ENCODE assay signal across 9 cellular contexts in the genomic region with DNA sequence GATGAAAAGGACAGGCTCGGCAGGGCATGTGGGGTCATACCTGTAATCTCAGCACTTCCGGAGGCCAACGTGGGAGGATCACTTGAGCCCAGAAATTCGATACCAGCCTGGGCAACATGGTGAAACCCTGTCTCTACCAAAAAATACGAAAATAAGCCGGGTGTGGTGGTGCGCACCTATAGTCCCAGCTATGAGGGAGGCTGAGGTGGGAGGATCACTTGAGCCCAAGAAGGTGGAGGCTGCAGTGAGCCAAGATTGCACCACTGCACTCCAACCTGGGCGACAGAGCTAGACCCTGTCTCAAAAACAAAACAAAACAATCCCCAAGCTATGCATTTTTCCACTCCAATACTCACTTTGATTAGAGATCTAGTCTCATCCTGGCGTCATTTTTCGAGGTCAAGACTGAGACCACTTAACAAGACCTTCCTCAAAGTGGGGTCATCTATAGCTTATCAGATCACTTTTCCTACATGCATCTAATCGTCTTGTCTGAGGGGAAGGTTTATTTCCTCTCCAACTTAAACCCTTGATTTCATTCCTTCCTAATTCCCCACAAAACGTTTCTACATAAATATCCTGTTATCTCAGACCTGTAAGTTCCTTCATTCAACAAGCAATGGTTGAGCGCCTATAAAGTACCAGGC.
DNase-seq lines count a peak whose midpoint lies in the region; ATAC-seq and TF ChIP-seq lines count a peak whose summit lies in the region.
"Had no signal": no experiment of that assay in that cellular context is flagged by ENCODE, and none has a peak within 500 bp of the region (broad histone marks: within the 10 kb centered on the region; RNA-seq: fewer than 3 reads in every experiment).

No MANE protein-coding gene starts in this region.

- no peak for TF ChIP-seq CTCF in 22Rv1 (IDR thresholded peaks at IDR 0.05)
- no peak for TF ChIP-seq CTCF in cardiac fibroblast (IDR thresholded peaks at IDR 0.05; ENCODE audit: low read depth, low read length)

- H3K27me3 ChIP-seq in HUES48 (ENCODE audit: control insufficient read depth, insufficient read depth, low read length) (no peaks in the 10 kb centered on the region), muscle layer of colon (ENCODE audit: control insufficient read depth in 1 of 2, insufficient read depth in 2 of 2, low read length in 2 of 2) (no peaks in the 10 kb centered on the region)

- no peak overlapping the region for H3K9ac ChIP-seq in HUES48 (ENCODE audit: low read depth, low read length)
- H3K9ac ChIP-seq in muscle layer of colon (ENCODE audit: low read length) = peak overlapping the region; percentile 43

- peak overlapping the region; percentile 78 for H3K27ac ChIP-seq in 22Rv1
- no peak overlapping the region for H3K27ac ChIP-seq in HUES48 (ENCODE audit: low read depth, low read length)
- peak overlapping the region; percentile 65 for H3K27ac ChIP-seq in muscle layer of colon (ENCODE audit: low read depth, low read length)

- H3K9me3 ChIP-seq in HUES48 (ENCODE audit: control insufficient read depth, insufficient read depth, low read length) (peaks cover 27% of the 10 kb centered on the region), muscle layer of colon (ENCODE audit: low read length) (no peaks in the 10 kb centered on the region)

- no peak for DNase-seq in cardiac fibroblast (ENCODE audit: low read depth in 2 of 2)
- no peak for DNase-seq in nucleus accumbens (lab: John Stamatoyannopoulos, UW)
- DNase-seq in activated gamma-delta T cell treated with Interleukin-2 at 50 U/mL for 16 hours = no peak
- DNase-seq: MV-4-11 had no signal

- ATAC-seq in GM19467 (IDR thresholded peaks at IDR 0.05; ENCODE audit: unreplicated experiment) (no peak), GM18519 (IDR thresholded peaks at IDR 0.05; ENCODE audit: low FRiP score, unreplicated experiment) (no peak)

- H3K4me1 ChIP-seq in HUES48 (ENCODE audit: control insufficient read depth, insufficient read depth, low read length) (no peaks in the 10 kb centered on the region), muscle layer of colon (ENCODE audit: insufficient read depth, low read length) (peaks cover 13% of the 10 kb centered on the region)

- H3K4me3 ChIP-seq in HUES48 (ENCODE audit: low read depth, low read length) = peak overlapping the region; percentile 63
- H3K4me3 ChIP-seq in cardiac fibroblast (replicated peaks in 1 of 2; ENCODE audit: low read depth in 2 of 2, low read length in 2 of 2) = peak overlapping the region; percentile 72 to 73
- H3K4me3 ChIP-seq in muscle layer of colon (ENCODE audit: low read depth in 1 of 2, low read length in 2 of 2) = peak overlapping the region; percentile 53 to 57

- no peaks in the 10 kb centered on the region for H3K36me3 ChIP-seq in HUES48 (ENCODE audit: control insufficient read depth, insufficient read depth, low read length)
- H3K36me3 ChIP-seq in muscle layer of colon (ENCODE audit: insufficient read depth, low read length) = no peaks in the 10 kb centered on the region
